21 cellular contexts compared by ENCODE assay signal in the genomic region with DNA sequence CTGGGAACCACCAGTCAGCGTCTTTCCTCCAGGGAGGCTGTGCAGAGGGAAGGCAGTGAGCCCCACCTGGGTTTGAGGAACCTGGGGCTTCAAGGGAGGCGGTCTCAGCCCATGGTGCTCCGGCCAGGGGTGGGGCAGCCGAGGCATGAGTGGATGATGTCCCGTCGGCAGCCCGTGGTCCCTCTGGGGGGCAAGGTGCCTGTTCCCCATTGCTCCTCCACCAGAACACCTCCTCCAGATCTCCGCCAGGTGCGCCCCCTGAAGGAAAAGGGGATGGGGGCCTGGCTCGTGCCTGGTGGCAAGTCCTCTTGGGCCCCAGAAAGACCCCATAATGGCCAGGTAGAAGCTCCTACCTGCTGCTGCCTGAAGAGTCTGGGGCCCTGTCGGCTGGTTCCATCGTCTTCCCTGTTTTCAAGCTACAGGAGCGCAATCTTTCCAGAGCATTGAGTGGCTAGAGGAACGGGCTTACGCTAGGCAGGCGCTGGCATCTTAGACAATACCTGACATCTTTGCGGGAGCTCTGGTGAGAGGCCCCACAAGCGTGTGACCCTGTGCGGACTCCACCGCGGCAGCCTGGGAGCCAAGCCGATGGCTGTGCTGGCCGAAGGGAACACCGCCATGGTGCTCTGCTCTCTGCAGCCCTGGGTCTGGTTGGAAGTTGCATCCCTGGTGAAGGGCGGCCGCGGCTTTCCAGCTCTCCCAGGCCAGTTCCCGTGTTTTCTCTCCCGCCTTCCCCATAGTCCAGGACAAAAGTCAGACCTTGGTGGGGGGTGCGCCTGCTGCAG.
DNase-seq lines count a peak whose midpoint lies in the region; ATAC-seq, FAIRE-seq and TF ChIP-seq lines count a peak whose summit lies in the region.
"Had no signal": no experiment of that assay in that cellular context is flagged by ENCODE, and none has a peak within 500 bp of the region (broad histone marks: within the 10 kb centered on the region; RNA-seq: fewer than 3 reads in every experiment).

No MANE protein-coding gene starts in this region.

- H3K4me3 ChIP-seq in BLaER1 = no peak overlapping the region
- H3K4me3 ChIP-seq in RWPE2 (ENCODE audit: severe bottlenecking) = no peak overlapping the region
- H3K4me3 ChIP-seq in pancreas = no peak overlapping the region
- H3K4me3 ChIP-seq: esophagus muscularis mucosa, gastroesophageal sphincter, testis had no signal

- peak overlapping the region; percentile 65 for H3K4me2 ChIP-seq in BLaER1

- peaks cover 61% of the 10 kb centered on the region for H3K4me1 ChIP-seq in BLaER1
- peaks cover 6% of the 10 kb centered on the region for H3K4me1 ChIP-seq in RWPE2 (ENCODE audit: insufficient read depth, poor library complexity, severe bottlenecking)
- no peaks in the 10 kb centered on the region for H3K4me1 ChIP-seq in pancreas
- H3K4me1 ChIP-seq: testis had no signal

- intact Hi-C loops in left ventricle myocardium superior (cut with micrococcal nuclease) (no loop called here), pancreas (cut with DNase I) (loop anchor here in 1 of 3 donors (10.0 kb wide), 1 partner anchor 356 kb away; no protein-coding TSS in a partner anchor)

- H3K9me3 ChIP-seq in BLaER1 (no peaks in the 10 kb centered on the region), RWPE2 (ENCODE audit: severe bottlenecking) (no peaks in the 10 kb centered on the region), pancreas (no peaks in the 10 kb centered on the region)
- H3K9me3 ChIP-seq: esophagus muscularis mucosa, gastroesophageal sphincter, neutrophil, testis had no signal

- H3K9ac ChIP-seq in BLaER1 = no peak overlapping the region

- TF ChIP-seq CTCF in RWPE2 (IDR thresholded peaks at IDR 0.05; ENCODE audit: poor library complexity, severe bottlenecking) (no peak), pancreas (IDR thresholded peaks at IDR 0.05) (no peak)

- no peaks in the 10 kb centered on the region for H3K27me3 ChIP-seq in BLaER1
- no peaks in the 10 kb centered on the region for H3K27me3 ChIP-seq in RWPE2 (ENCODE audit: insufficient read depth, poor library complexity, severe bottlenecking)
- no peaks in the 10 kb centered on the region for H3K27me3 ChIP-seq in pancreas
- H3K27me3 ChIP-seq: esophagus muscularis mucosa, gastroesophageal sphincter, testis had no signal

- FAIRE-seq in pancreas (lab: Jason Lieb, UNC) = no peak
- FAIRE-seq: TTC549 had no signal

- H3K36me3 ChIP-seq in BLaER1 (no peaks in the 10 kb centered on the region), RWPE2 (ENCODE audit: low read depth) (no peaks in the 10 kb centered on the region), pancreas (no peaks in the 10 kb centered on the region)
- H3K36me3 ChIP-seq: esophagus muscularis mucosa, gastroesophageal sphincter had no signal

- H4K20me1 ChIP-seq in BLaER1 = 0 out of 2 replicates have a peak, but pooled peaks cover 9% of the 10 kb centered on the region

- WGBS in pancreas, 2 donors = 94 to 96% methylated on average over 30 of the region's 30 CpGs

- ATAC-seq in RWPE2 (ENCODE audit: low read depth) (no peak), left ventricle myocardium superior (no peak), pancreas (no peak), HG02571 (IDR thresholded peaks at IDR 0.05; ENCODE audit: unreplicated experiment) (no peak)
- ATAC-seq: activated CD4-positive, alpha-beta T cell treated with anti-CD3 and anti-CD28 coated beads for 36 hours; activated CD8-positive, alpha-beta memory T cell treated with anti-CD3 and anti-CD28 coated beads, Interleukin-2, amount 10 ng/mL, durations not matched to agents 7 days and 5 days; gastroesophageal sphincter; stimulated activated effector memory CD8-positive, alpha-beta T cell treated with anti-CD3 and anti-CD28 coated beads, Interleukin-12 subunit alpha, Interleukin-12 subunit beta, amount 100 ng/mL, for 72 hours had no signal

- DNase-seq in RWPE2 (ENCODE audit: low spot score) = peak; percentile 43
- peak; percentile 18 for DNase-seq in left ventricle myocardium superior
- DNase-seq in pancreas = peak in 4 of 6 donors; percentile 8 to 65 (median 36)
- no peak for DNase-seq in SW 1271 (lab: John Stamatoyannopoulos, UW)
- DNase-seq in NCI-H510A treated with DMSO at 0.1 percent for 48 hours (lab: John Stamatoyannopoulos, UW) = no peak
- DNase-seq: activated CD4-positive, alpha-beta T cell treated with anti-CD3 and anti-CD28 coated beads for 36 hours; activated CD8-positive, alpha-beta memory T cell treated with anti-CD3 and anti-CD28 coated beads, Interleukin-2, amount 10 ng/mL, durations not matched to agents 7 days and 5 days; anterior cingulate cortex; effector memory CD4-positive, alpha-beta T cell; GDM1; midbrain; NCI-H2107; NCI-H524; testis had no signal

- H3K27ac ChIP-seq in BLaER1 = no peak overlapping the region
- H3K27ac ChIP-seq in RWPE2 (ENCODE audit: poor library complexity, severe bottlenecking) = no peak overlapping the region
- no peak overlapping the region for H3K27ac ChIP-seq in pancreas
- H3K27ac ChIP-seq: esophagus muscularis mucosa, gastroesophageal sphincter, neutrophil, testis had no signal

Comparison
In these comparisons a context has a peak if more than half of its experiments do, and no peak if none do; other contexts are left out.
1. DNase-seq: peak in RWPE2 (single experiment), left ventricle myocardium superior (single experiment) and pancreas (4 of 6); none in SW 1271 (0 of 2) and NCI-H510A treated with DMSO at 0.1 percent for 48 hours (single experiment).